In the genomic region with DNA sequence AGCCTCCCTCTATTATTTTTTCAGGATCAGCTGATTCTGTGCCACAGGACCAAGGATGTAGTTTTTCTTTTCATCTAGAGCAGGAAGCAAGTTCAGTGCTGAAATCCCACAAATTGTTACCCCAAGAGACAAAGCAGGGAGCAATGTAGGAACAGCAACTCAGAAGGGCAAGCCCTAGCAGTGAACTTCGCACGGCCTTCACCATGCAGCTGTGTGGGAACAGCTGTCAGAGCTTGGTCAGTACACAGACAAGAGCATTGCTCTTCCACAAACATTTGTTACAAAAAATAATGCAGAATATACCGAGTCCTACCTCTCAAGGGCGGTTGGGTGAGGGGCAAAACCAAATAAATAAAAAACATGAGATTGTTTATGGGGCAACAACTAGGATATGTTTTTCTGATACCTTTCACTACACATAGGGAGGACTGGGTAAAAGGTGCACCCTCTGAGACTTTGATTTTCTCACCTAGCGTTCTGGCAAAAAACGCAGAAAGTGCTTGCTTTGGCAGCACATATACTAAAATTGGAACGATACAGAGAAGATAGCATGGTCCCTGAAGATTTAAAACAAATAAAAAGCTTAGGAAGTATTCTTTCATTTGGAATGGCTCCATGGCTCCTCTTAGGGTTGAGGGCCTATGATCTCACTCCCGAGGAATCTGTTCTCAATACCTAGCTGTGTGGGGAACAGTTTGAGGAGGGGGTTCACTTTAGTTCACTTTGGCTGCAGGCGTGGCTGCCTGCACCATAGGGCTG, we compare ENCODE assay signal across 1 cellular context.
A peak's percentile ranks its signal among the peaks of the same experiment; 100 is the strongest.
TF ChIP-seq lines count a peak whose summit lies in the region.

No MANE protein-coding gene starts in this region.

TF ChIP-seq in H1, 55 proteins besides CTCF, POLR2A, EP300 and RAD21:
- TF ChIP-seq JUND (IDR thresholded peaks at IDR 0.05; ENCODE audit: low read length) (0 out of 2 replicates have a peak, but pooled peaks have one; percentile 17), RBBP5 (IDR thresholded peaks at IDR 0.05; ENCODE audit: borderline replicate concordance, low read depth, low read length) (no peak)
